8 cellular contexts compared by ENCODE assay signal in genomic region chr17:35809855-35810461, GRCh38. TPM values are rescaled to one million over a fixed set of nuclear protein-coding genes. Genes with fewer than 3 reads are reported as not detected.
A peak's percentile ranks its signal among the peaks of the same experiment; 100 is the strongest.
DNase-seq lines count a peak whose midpoint lies in the region; ATAC-seq, FAIRE-seq and TF ChIP-seq lines count a peak whose summit lies in the region.

No MANE protein-coding gene starts in this region.

- no peaks in the 10 kb centered on the region for H3K36me3 ChIP-seq in KMS-11 (ENCODE audit: insufficient read depth)
- no peaks in the 10 kb centered on the region for H3K36me3 ChIP-seq in bronchial epithelial cell (ENCODE audit: control insufficient read depth, insufficient read depth, low read length)
- peaks cover 16% of the 10 kb centered on the region for H3K36me3 ChIP-seq in mesodermal cell (ENCODE audit: control insufficient read depth, insufficient read depth, low read length)

- H3K9me3 ChIP-seq in mesodermal cell (ENCODE audit: control insufficient read depth, low read length): no peaks in the 10 kb centered on the region

- peak overlapping the region; percentile 92 for H3K4me2 ChIP-seq in KMS-11

- no peaks in the 10 kb centered on the region for H3K27me3 ChIP-seq in KMS-11 (ENCODE audit: insufficient read depth, low read depth)
- no peaks in the 10 kb centered on the region for H3K27me3 ChIP-seq in bronchial epithelial cell (ENCODE audit: control insufficient read depth, insufficient read depth, low read length)

- peaks cover 25% of the 10 kb centered on the region for H4K20me1 ChIP-seq in KMS-11 (ENCODE audit: insufficient read depth)

- peak overlapping the region; percentile 73; the same call in 1 of the 2 replicates for H2AFZ ChIP-seq in KMS-11 (ENCODE audit: low read depth)

- no peak for TF ChIP-seq CTCF in KMS-11 (conservative IDR thresholded peaks at IDR 0.05; ENCODE audit: low read depth, low read length)
- TF ChIP-seq CTCF in bronchial epithelial cell (IDR thresholded peaks at IDR 0.05; ENCODE audit: insufficient read depth, low read length, severe bottlenecking): no peak

- no peak for FAIRE-seq in bronchial epithelial cell (lab: Jason Lieb, UNC)

- H3K79me2 ChIP-seq in KMS-11 (ENCODE audit: insufficient read depth, low read depth): peaks cover 57% of the 10 kb centered on the region

- WGBS in mesodermal cell (ENCODE audit: insufficient coverage in 2 of 2), 2 experiments: 0% methylated on average over 10 to 17 of the region's 24 CpGs

- DNase-seq in DMS53 (lab: John Stamatoyannopoulos, UW) (peak; percentile 68), bronchial epithelial cell (ENCODE audit: low read depth) (peak; percentile 33), activated gamma-delta T cell treated with Interleukin-2 at 50 U/mL for 16 hours (no peak), NCI-H524 treated with DMSO at 0.1 percent for 48 hours (lab: John Stamatoyannopoulos, UW) (no peak)

- H3K9ac ChIP-seq in KMS-11: peak overlapping the region; percentile 91

- H3K27ac ChIP-seq in KMS-11 (peak overlapping the region; percentile 79), mesodermal cell (ENCODE audit: low read depth, low read length, severe bottlenecking) (peak overlapping the region; percentile 93)

- H3K4me1 ChIP-seq in KMS-11 (ENCODE audit: low read depth, poor library complexity, severe bottlenecking): peaks cover 41% of the 10 kb centered on the region
- H3K4me1 ChIP-seq in mesodermal cell (ENCODE audit: control insufficient read depth, insufficient read depth, low read length, poor library complexity, severe bottlenecking): peaks cover 26% of the 10 kb centered on the region

- H3K4me3 ChIP-seq in KMS-11 (IDR thresholded peaks at IDR 0.05; ENCODE audit: insufficient read depth, low read depth, low read length) (peak overlapping the region; percentile 58), bronchial epithelial cell (ENCODE audit: low read depth, low read length) (peak overlapping the region; percentile 95), mesodermal cell (ENCODE audit: extremely low read depth, insufficient read depth, low read length, poor library complexity, severe bottlenecking) (peak overlapping the region; percentile 91)

- ATAC-seq in HG03571 (IDR thresholded peaks at IDR 0.05; ENCODE audit: unreplicated experiment) (no peak), GM18858 (IDR thresholded peaks at IDR 0.05; ENCODE audit: unreplicated experiment) (no peak)

RNA-seq across cellular contexts. Expression of gene TAF15, which starts 0.7 kb away (rescaled TPM):
- 69.5 and 84.1 TPM in 2 replicates for total RNA-seq in bronchial epithelial cell
- polyA plus RNA-seq in mesodermal cell (2013, experiment 1 of 2): 165 TPM
- polyA plus RNA-seq in mesodermal cell (2013, experiment 2 of 2): 192 TPM

RNA-seq across cellular contexts. Expression of gene MMP28, which starts 14.5 kb away (rescaled TPM):
- 18.7 and 42.6 TPM in 2 replicates for total RNA-seq in bronchial epithelial cell
- 27.1 TPM for polyA plus RNA-seq in mesodermal cell (2013, experiment 1 of 2)
- 35.7 TPM for polyA plus RNA-seq in mesodermal cell (2013, experiment 2 of 2)

RNA-seq across cellular contexts. Expression of gene C17orf50, which starts 49.3 kb away (rescaled TPM):
- total RNA-seq in bronchial epithelial cell: not detected in 2 replicates
- polyA plus RNA-seq in mesodermal cell (2013, experiment 1 of 2): not detected
- polyA plus RNA-seq in mesodermal cell (2013, experiment 2 of 2): not detected

RNA-seq across cellular contexts. Expression of gene GAS2L2, which starts 56.9 kb away (rescaled TPM):
- under 0.01 TPM in 1 of 2 replicates, not detected in the other for total RNA-seq in bronchial epithelial cell
- 0.18 TPM for polyA plus RNA-seq in mesodermal cell (2013, experiment 1 of 2)
- not detected for polyA plus RNA-seq in mesodermal cell (2013, experiment 2 of 2)

RNA-seq across cellular contexts. Expression of gene HEATR9, which starts 58.7 kb away (rescaled TPM):
- total RNA-seq in bronchial epithelial cell: not detected in 2 replicates
- not detected for polyA plus RNA-seq in mesodermal cell (2013, experiment 1 of 2)
- polyA plus RNA-seq in mesodermal cell (2013, experiment 2 of 2): not detected

Comparison
In these comparisons a context has a peak if more than half of its experiments do, and no peak if none do; other contexts are left out.
1. DNase-seq: peak in DMS53 (single experiment) and bronchial epithelial cell (single experiment); none in activated gamma-delta T cell treated with Interleukin-2 at 50 U/mL for 16 hours (single experiment) and NCI-H524 treated with DMSO at 0.1 percent for 48 hours (single experiment).
2. Peak in every context shown above with its lines, with median percentiles within 50 percentile points of each other: H3K4me3 ChIP-seq.